Comparison of ENCODE assay signal across 27 cellular contexts in genomic region chr13:110099922-110100321, GRCh38.
"Had no signal": no experiment of that assay in that cellular context is flagged by ENCODE, and none has a peak within 500 bp of the region (broad histone marks: within the 10 kb centered on the region; RNA-seq: fewer than 3 reads in every experiment).

No MANE protein-coding gene starts in this region.

- FAIRE-seq: colon, endometrium, endothelial cell of umbilical vein, frontal cortex had no signal

- H3K9me3 ChIP-seq: colonic mucosa, gastrocnemius medialis had no signal

- H3K36me3 ChIP-seq: colonic mucosa, esophagus squamous epithelium, gastrocnemius medialis, gastroesophageal sphincter, heart left ventricle, heart right ventricle had no signal

- H3K4me1 ChIP-seq: colonic mucosa had no signal

- H3K27me3 ChIP-seq: colonic mucosa, dorsolateral prefrontal cortex, esophagus squamous epithelium, foreskin keratinocyte, gastrocnemius medialis, gastroesophageal sphincter, heart left ventricle, heart right ventricle had no signal

- DNase-seq: colonic mucosa; cortex of kidney; dermis blood vessel endothelial cell; dorsolateral prefrontal cortex; effector CD4-positive, alpha-beta T cell; effector CD8-positive, alpha-beta T cell; effector memory CD4-positive, alpha-beta T cell; effector memory CD8-positive, alpha-beta T cell; endodermal cell; erythroblast; esophagus squamous epithelium; foreskin fibroblast; foreskin keratinocyte; foreskin melanocyte; gastrocnemius medialis; glutamatergic neuron; head of caudate nucleus; heart left ventricle; heart right ventricle had no signal

- H3K4me3 ChIP-seq: colonic mucosa, coronary artery, dorsolateral prefrontal cortex, esophagus squamous epithelium, gastrocnemius medialis, gastroesophageal sphincter, heart left ventricle, heart right ventricle had no signal

- ATAC-seq: effector memory CD8-positive, alpha-beta T cell; esophagus mucosa; foreskin keratinocyte; gastrocnemius medialis; gastroesophageal sphincter; heart left ventricle; heart right ventricle had no signal

- H3K27ac ChIP-seq: colonic mucosa, coronary artery, dorsolateral prefrontal cortex, epithelial cell of prostate, esophagus squamous epithelium, foreskin keratinocyte, gastrocnemius medialis, gastroesophageal sphincter, heart left ventricle, heart right ventricle had no signal
